In the genomic region with DNA sequence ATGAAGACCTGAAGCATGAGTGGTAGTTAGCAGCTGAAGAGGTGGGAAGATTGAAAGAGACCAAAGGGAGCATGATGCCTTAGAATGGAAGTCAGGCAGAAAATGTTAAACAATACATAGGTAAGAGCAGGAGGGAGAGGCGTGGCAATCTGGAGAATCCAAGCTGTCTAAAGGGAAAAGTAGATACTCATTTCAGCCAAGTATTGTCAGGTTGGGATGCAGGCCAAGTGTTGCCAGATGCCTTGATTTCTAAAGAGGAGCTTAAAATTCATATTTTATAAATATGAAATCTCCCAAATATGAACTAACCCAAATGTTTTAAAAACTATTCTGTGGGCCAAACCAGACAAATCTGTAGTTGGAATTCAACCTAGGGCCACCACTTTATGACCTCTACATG, we compare ENCODE assay signal across 17 cellular contexts. TPM values are rescaled to one million over a fixed set of nuclear protein-coding genes. Genes with fewer than 3 reads are reported as not detected.
A peak's percentile ranks its signal among the peaks of the same experiment; 100 is the strongest.
DNase-seq lines count a peak whose midpoint lies in the region; ATAC-seq and TF ChIP-seq lines count a peak whose summit lies in the region.
"Had no signal": no experiment of that assay in that cellular context is flagged by ENCODE, and none has a peak within 500 bp of the region (broad histone marks: within the 10 kb centered on the region; RNA-seq: fewer than 3 reads in every experiment).

No MANE protein-coding gene starts in this region.

- ATAC-seq in activated CD4-positive, alpha-beta T cell treated with anti-CD3 and anti-CD28 coated beads for 36 hours, result no peak
- no peak for ATAC-seq in CD4-positive, alpha-beta T cell (ENCODE audit: poor library complexity)
- ATAC-seq: body of pancreas; left colon; mucosa of descending colon; stimulated activated memory B cell treated with anti-CD40 and anti-IgM and Interleukin-4, amounts not matched to agents 10 μg/mL and 1 μg/mL and 100 μg/mL, for 72 hours had no signal

- no peak overlapping the region for H3K4me3 Mint-ChIP-seq in activated CD4-positive, alpha-beta T cell treated with anti-CD3 and anti-CD28 coated beads for 36 hours
- H3K4me3 Mint-ChIP-seq in CD4-positive, alpha-beta T cell, result no peak overlapping the region
- H3K4me3 Mint-ChIP-seq: stimulated activated memory B cell treated with anti-CD40 and anti-IgM and Interleukin-4, amounts not matched to agents 10 μg/mL and 1 μg/mL and 100 μg/mL, for 72 hours had no signal

- intact Hi-C loops in activated CD4-positive, alpha-beta T cell treated with anti-CD3 and anti-CD28 coated beads for 36 hours (cut with DNase I, micrococcal nuclease), result loop anchor here (5.0 to 10.0 kb wide), 2 partner anchors 498 to 1854 kb away; partner anchors contain the start of genes MACIR (in 1 of the 2) and ST8SIA4 (in 1 of the 2)
- intact Hi-C loops in CD4-positive, alpha-beta T cell (cut with DNase I, micrococcal nuclease), result loop anchor here (5.0 to 10.0 kb wide), 2 partner anchors 43 to 496 kb away; partner anchors contain the start of gene MACIR (in 1 of the 2)

- DNase-seq in activated CD4-positive, alpha-beta T cell treated with anti-CD3 and anti-CD28 coated beads for 36 hours, result no peak
- no peak for DNase-seq in activated CD4-positive, alpha-beta T cell treated with anti-CD3 and anti-CD28 coated beads for 1 hour
- DNase-seq in CD4-positive, alpha-beta T cell, result no peak
- peak; percentile 87 for DNase-seq in NCI-H345 treated with DMSO at 0.1 percent for 48 hours (lab: John Stamatoyannopoulos, UW; ENCODE audit: unreplicated experiment)
- DNase-seq in coronary artery (ENCODE audit: low spot score), result no peak
- no peak for DNase-seq in NCI-H2029 treated with DMSO at 0.1 percent for 48 hours (lab: John Stamatoyannopoulos, UW)
- no peak for DNase-seq in EL
- DNase-seq in dedifferentiated amniotic fluid mesenchymal stem cell (ENCODE audit: extremely low spot score), result no peak
- DNase-seq: body of pancreas; COR-L47; hypothalamus; left colon; MM.1S; mucosa of descending colon; NK-92 treated with Interleukin-12 subunit alpha and Interleukin-12 subunit beta, amount 100 ng/mL, for 24 hours had no signal

- CTCF ChIA-PET in activated CD4-positive, alpha-beta T cell treated with anti-CD3 and anti-CD28 coated beads for 36 hours (lab: Charles Lee), result interaction anchor here (5.3 kb wide), 1 partner anchor 22 kb away, joined by 36 read pairs; no protein-coding TSS in a partner anchor
- CTCF ChIA-PET in CD4-positive, alpha-beta T cell (lab: Charles Lee), result interaction anchor here (1.3 to 1.5 kb wide), 2 partner anchors 9 to 21 kb away, joined by 3 read pairs; no protein-coding TSS in a partner anchor

- H3K9me3 ChIP-seq in CD4-positive, alpha-beta T cell (ENCODE audit: control insufficient read depth, low read length), result no peaks in the 10 kb centered on the region
- H3K9me3 ChIP-seq: body of pancreas, mucosa of descending colon had no signal

- H3K27ac Mint-ChIP-seq in activated CD4-positive, alpha-beta T cell treated with anti-CD3 and anti-CD28 coated beads for 36 hours, result peak overlapping the region; percentile 65
- peak overlapping the region; percentile 3 for H3K27ac Mint-ChIP-seq in CD4-positive, alpha-beta T cell
- H3K27ac Mint-ChIP-seq: stimulated activated memory B cell treated with anti-CD40 and anti-IgM and Interleukin-4, amounts not matched to agents 10 μg/mL and 1 μg/mL and 100 μg/mL, for 72 hours had no signal

- TF ChIP-seq CTCF in CD4-positive, alpha-beta T cell (IDR thresholded peaks at IDR 0.05), result no peak
- no peak for TF ChIP-seq CTCF in coronary artery (IDR thresholded peaks at IDR 0.05)

- H3K36me3 Mint-ChIP-seq in activated CD4-positive, alpha-beta T cell treated with anti-CD3 and anti-CD28 coated beads for 36 hours (ENCODE audit: low read depth), result peaks cover 12% of the 10 kb centered on the region
- H3K36me3 Mint-ChIP-seq in CD4-positive, alpha-beta T cell (ENCODE audit: low read depth), result peaks cover 5% of the 10 kb centered on the region
- H3K36me3 Mint-ChIP-seq: stimulated activated memory B cell treated with anti-CD40 and anti-IgM and Interleukin-4, amounts not matched to agents 10 μg/mL and 1 μg/mL and 100 μg/mL, for 72 hours had no signal

- POLR2A ChIA-PET in activated CD4-positive, alpha-beta T cell treated with anti-CD3 and anti-CD28 coated beads for 36 hours (lab: Charles Lee), result no interaction called here
- POLR2A ChIA-PET in CD4-positive, alpha-beta T cell (lab: Charles Lee), result interaction anchor here (1.5 kb wide), 1 partner anchor 23 kb away, joined by 3 read pairs; no protein-coding TSS in a partner anchor

- peaks cover 70% of the 10 kb centered on the region for H3K4me1 Mint-ChIP-seq in activated CD4-positive, alpha-beta T cell treated with anti-CD3 and anti-CD28 coated beads for 36 hours
- H3K4me1 Mint-ChIP-seq in CD4-positive, alpha-beta T cell (ENCODE audit: low read depth), result peaks cover 71% of the 10 kb centered on the region

- no peaks in the 10 kb centered on the region for H3K9me3 Mint-ChIP-seq in activated CD4-positive, alpha-beta T cell treated with anti-CD3 and anti-CD28 coated beads for 36 hours (ENCODE audit: low read depth)
- no peaks in the 10 kb centered on the region for H3K9me3 Mint-ChIP-seq in CD4-positive, alpha-beta T cell
- H3K9me3 Mint-ChIP-seq: stimulated activated memory B cell treated with anti-CD40 and anti-IgM and Interleukin-4, amounts not matched to agents 10 μg/mL and 1 μg/mL and 100 μg/mL, for 72 hours had no signal

- no peak overlapping the region for H3K4me3 ChIP-seq in coronary artery
- H3K4me3 ChIP-seq: body of pancreas, mucosa of descending colon, smooth muscle cell had no signal

- no peak overlapping the region for H3K27ac ChIP-seq in CD4-positive, alpha-beta T cell (ENCODE audit: low read depth, low read length)
- peak overlapping the region; percentile 32 to 34 for H3K27ac ChIP-seq in coronary artery
- H3K27ac ChIP-seq: body of pancreas had no signal

- H3K27me3 Mint-ChIP-seq in activated CD4-positive, alpha-beta T cell treated with anti-CD3 and anti-CD28 coated beads for 36 hours, result no peaks in the 10 kb centered on the region
- no peaks in the 10 kb centered on the region for H3K27me3 Mint-ChIP-seq in CD4-positive, alpha-beta T cell

- H3K27me3 ChIP-seq in CD4-positive, alpha-beta T cell (ENCODE audit: control insufficient read depth, insufficient read depth, low read length), result no peaks in the 10 kb centered on the region
- H3K27me3 ChIP-seq: body of pancreas had no signal

RNA-seq across cellular contexts. Expression of gene PAM, which starts 4.2 kb away (rescaled TPM):
- total RNA-seq in activated CD4-positive, alpha-beta T cell treated with anti-CD3 and anti-CD28 coated beads for 36 hours, result 10 to 100 TPM; 54.0 to 68.3 TPM
- total RNA-seq in CD4-positive, alpha-beta T cell, result 10 to 100 TPM; 15.1 to 16.1 TPM
